Comparison of ENCODE assay signal across 1 cellular context in the genomic region with DNA sequence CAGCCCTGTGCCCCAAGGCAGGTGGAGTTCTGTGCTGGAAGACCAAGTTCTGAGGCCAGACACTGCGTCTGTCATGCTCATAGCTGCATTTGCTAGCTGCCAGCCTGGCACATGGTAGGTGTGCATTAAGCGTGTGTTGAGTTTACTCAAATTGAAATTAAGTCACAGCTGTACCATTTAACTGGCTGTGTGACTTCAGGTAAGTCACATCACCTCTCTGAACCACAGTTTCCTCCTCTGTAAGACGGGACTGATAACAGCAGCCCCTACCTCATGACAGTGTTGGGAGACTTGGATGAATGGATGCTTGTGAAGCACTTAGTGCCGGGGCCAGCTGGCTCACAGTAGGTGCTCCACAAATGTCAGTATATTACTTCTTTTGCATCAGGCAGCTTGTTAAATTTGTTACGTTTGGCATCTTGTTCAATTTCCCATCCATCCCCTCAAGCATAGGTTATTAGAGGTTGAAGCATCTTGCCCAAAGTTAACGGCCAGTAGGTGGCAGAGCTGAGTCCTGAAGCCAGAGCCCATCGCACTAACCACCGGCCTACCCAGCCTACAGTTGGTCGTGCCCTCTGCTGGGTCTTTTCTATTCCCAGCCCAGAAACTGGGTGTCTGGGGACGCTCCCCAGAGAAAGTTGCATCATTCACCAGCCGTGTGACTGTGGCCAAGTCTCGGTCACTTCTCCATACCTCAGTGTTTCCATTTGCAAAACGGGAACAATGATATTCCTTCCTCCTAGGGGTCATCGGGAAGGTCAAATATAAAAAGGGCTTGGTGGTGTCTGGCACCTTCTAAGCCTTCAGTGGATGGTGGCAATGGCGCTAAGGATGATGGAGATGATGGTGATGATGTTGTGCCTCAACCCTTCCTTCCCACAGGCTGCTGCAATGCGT.
TF ChIP-seq lines count a peak whose summit lies in the region.

No MANE protein-coding gene starts in this region.

TF ChIP-seq in IMR-90, 13 proteins besides CTCF, POLR2A, EP300 and RAD21:
- no peak for TF ChIP-seq NFE2L2 (IDR thresholded peaks at IDR 0.05; ENCODE audit: low read depth, low read length)
- TF ChIP-seq RFX5 (IDR thresholded peaks at IDR 0.05; ENCODE audit: low read depth, low read length): no peak
- no peak for TF ChIP-seq RCOR1 (IDR thresholded peaks at IDR 0.05; ENCODE audit: insufficient replicate concordance, low read length)
